In genomic region chr9:116837038-116837998, GRCh38 we compare ENCODE assay signal across 12 cellular contexts.
DNase-seq lines count a peak whose midpoint lies in the region; ATAC-seq and TF ChIP-seq lines count a peak whose summit lies in the region.
"Had no signal": no experiment of that assay in that cellular context is flagged by ENCODE, and none has a peak within 500 bp of the region (broad histone marks: within the 10 kb centered on the region; RNA-seq: fewer than 3 reads in every experiment).

No MANE protein-coding gene starts in this region.

- H3K4me3 ChIP-seq in HUES48 (ENCODE audit: low read depth, low read length), result no peak overlapping the region
- no peak overlapping the region for H3K4me3 ChIP-seq in RWPE2 (ENCODE audit: severe bottlenecking)
- H3K4me3 ChIP-seq in iPS-15b (ENCODE audit: low read depth, low read length), result no peak overlapping the region
- H3K4me3 ChIP-seq in skin epidermis, result no peak overlapping the region
- H3K4me3 ChIP-seq: right atrium auricular region had no signal

- H3K9ac ChIP-seq in HUES48 (ENCODE audit: low read depth, low read length) (peak overlapping the region; percentile 42; the same call in 1 of the 2 replicates), iPS-15b (ENCODE audit: low read depth, low read length) (peak overlapping the region; percentile 38)

- H3K27me3 ChIP-seq in HUES48 (ENCODE audit: control insufficient read depth, insufficient read depth, low read length) (no peaks in the 10 kb centered on the region), RWPE2 (ENCODE audit: insufficient read depth, poor library complexity, severe bottlenecking) (no peaks in the 10 kb centered on the region), iPS-15b (ENCODE audit: control insufficient read depth, insufficient read depth, low read length) (no peaks in the 10 kb centered on the region)
- H3K27me3 ChIP-seq: right atrium auricular region had no signal

- ATAC-seq in RWPE2 (ENCODE audit: low read depth) (peak; percentile 92), HG03196 (IDR thresholded peaks at IDR 0.05; ENCODE audit: unreplicated experiment) (no peak), GM19328 (IDR thresholded peaks at IDR 0.05; ENCODE audit: unreplicated experiment) (no peak)

- no peak for TF ChIP-seq CTCF in RWPE2 (IDR thresholded peaks at IDR 0.05; ENCODE audit: poor library complexity, severe bottlenecking)

- peak; percentile 84 for DNase-seq in RWPE2 (ENCODE audit: low spot score)
- no peak for DNase-seq in NCI-H128 (lab: John Stamatoyannopoulos, UW; ENCODE audit: unreplicated experiment)
- DNase-seq: activated CD4-positive, CD25-positive, alpha-beta regulatory T cell treated with anti-CD3 and anti-CD28 coated beads, Interleukin-2, amount 50 U/mL, for 72 hours; C1 segment of cervical spinal cord; NCI-H1930; stimulated activated naive CD4-positive, alpha-beta T cell had no signal

- H3K36me3 ChIP-seq in HUES48 (ENCODE audit: control insufficient read depth, insufficient read depth, low read length) (no peaks in the 10 kb centered on the region), RWPE2 (ENCODE audit: low read depth) (no peaks in the 10 kb centered on the region), iPS-15b (ENCODE audit: control insufficient read depth, insufficient read depth, low read length) (no peaks in the 10 kb centered on the region)
- H3K36me3 ChIP-seq: right atrium auricular region had no signal

- no peaks in the 10 kb centered on the region; the same call in 1 of the 2 replicates for H3K9me3 ChIP-seq in HUES48 (ENCODE audit: control insufficient read depth, insufficient read depth, low read length)
- H3K9me3 ChIP-seq in RWPE2 (ENCODE audit: severe bottlenecking), result no peaks in the 10 kb centered on the region
- no peaks in the 10 kb centered on the region for H3K9me3 ChIP-seq in iPS-15b (ENCODE audit: control insufficient read depth, insufficient read depth, low read length)
- H3K9me3 ChIP-seq: right atrium auricular region had no signal

- H3K4me1 ChIP-seq in HUES48 (ENCODE audit: control insufficient read depth, insufficient read depth, low read length) (peaks cover 40% of the 10 kb centered on the region), RWPE2 (ENCODE audit: insufficient read depth, poor library complexity, severe bottlenecking) (peaks cover 28% of the 10 kb centered on the region), iPS-15b (ENCODE audit: control insufficient read depth, insufficient read depth, low read length) (peaks cover 26% of the 10 kb centered on the region)
- H3K4me1 ChIP-seq: right atrium auricular region had no signal

- H3K27ac ChIP-seq in HUES48 (ENCODE audit: low read depth, low read length), result peak overlapping the region; percentile 85
- peak overlapping the region; percentile 97 for H3K27ac ChIP-seq in RWPE2 (ENCODE audit: poor library complexity, severe bottlenecking)
- peak overlapping the region in 12 of 21 experiments; percentile 7 to 76 (median 45) for H3K27ac ChIP-seq in skin epidermis
- H3K27ac ChIP-seq: right atrium auricular region had no signal

Comparison
In these comparisons a context has a peak if more than half of its experiments do, and no peak if none do; other contexts are left out.
1. H3K27ac ChIP-seq: peak in every context shown above with its lines; median percentile 97 in RWPE2; 85 in HUES48; 45 in skin epidermis.